8 cellular contexts compared by ENCODE assay signal in the genomic region with DNA sequence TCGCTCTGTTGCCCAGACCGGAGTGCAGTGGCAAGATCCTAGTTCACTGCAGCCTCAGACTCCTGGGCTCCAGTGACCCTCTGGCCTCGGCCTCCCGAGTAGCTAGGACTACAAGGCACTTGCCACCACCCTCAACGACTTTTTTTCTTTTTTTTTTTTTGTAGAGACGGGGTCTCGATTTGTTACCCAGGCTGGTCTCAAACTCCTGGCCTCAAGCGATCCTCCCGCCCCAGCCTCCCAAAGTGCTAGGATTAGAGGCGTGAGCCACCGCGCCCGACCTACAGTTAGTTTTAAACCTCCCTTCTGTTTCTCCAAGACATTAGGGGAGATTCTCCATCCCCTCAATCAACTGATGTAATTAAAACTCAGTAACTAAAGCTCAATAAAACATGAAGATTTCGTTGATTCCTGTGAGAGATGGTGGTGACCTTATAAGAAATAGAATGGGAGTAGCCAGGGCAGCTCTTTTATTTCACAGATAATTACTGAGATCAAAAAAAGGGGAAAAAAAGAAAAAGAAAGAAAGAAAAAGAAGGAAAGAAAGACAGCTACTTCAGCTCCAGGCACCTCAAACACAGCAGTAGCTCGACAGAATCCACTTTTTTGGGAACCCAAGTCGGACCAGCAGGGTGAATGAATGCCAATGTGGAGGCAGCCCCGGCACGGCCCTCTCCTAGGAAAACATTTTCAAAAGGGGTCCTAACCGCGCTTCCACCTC. TPM values are rescaled to one million over a fixed set of nuclear protein-coding genes. Genes with fewer than 3 reads are reported as not detected.
DNase-seq lines count a peak whose midpoint lies in the region; ATAC-seq and TF ChIP-seq lines count a peak whose summit lies in the region.

No MANE protein-coding gene starts in this region.

- H3K4me1 ChIP-seq in adrenal gland (replicated peaks in 1 of 2) (peaks cover 7 to 10% of the 10 kb centered on the region in 2 donors), suprapubic skin (peaks cover 38% of the 10 kb centered on the region)

- H3K27me3 Mint-ChIP-seq in activated CD4-positive, alpha-beta T cell treated with anti-CD3 and anti-CD28 coated beads for 36 hours, result peaks cover 3% of the 10 kb centered on the region

- intact Hi-C loops in activated CD4-positive, alpha-beta T cell treated with anti-CD3 and anti-CD28 coated beads for 36 hours (cut with DNase I, micrococcal nuclease), result loop anchor here (1.0 to 10.0 kb wide), 7 partner anchors 121 to 888 kb away; partner anchors contain the start of genes ARHGEF2 (in 1 of the 2), ASH1L (in 1 of the 2), DAP3 (in 1 of the 2) and FDPS (in 1 of the 2)
- intact Hi-C loops in adrenal gland (cut with DNase I), result no loop called here

- POLR2A ChIA-PET in activated CD4-positive, alpha-beta T cell treated with anti-CD3 and anti-CD28 coated beads for 36 hours (lab: Charles Lee), result interaction anchor here (0.6 to 0.8 kb wide), 3 partner anchors 13 to 75 kb away, joined by 3 read pairs; no protein-coding TSS in a partner anchor

- no peak for ATAC-seq in activated CD4-positive, alpha-beta T cell treated with anti-CD3 and anti-CD28 coated beads for 36 hours

- peak overlapping the region; percentile 98 for H3K27ac Mint-ChIP-seq in activated CD4-positive, alpha-beta T cell treated with anti-CD3 and anti-CD28 coated beads for 36 hours

- H3K27me3 ChIP-seq in adrenal gland (no peaks in the 10 kb centered on the region), layer of hippocampus (ENCODE audit: control insufficient read depth, insufficient read depth, low read length) (no peaks in the 10 kb centered on the region), suprapubic skin (no peaks in the 10 kb centered on the region)

- peak overlapping the region; percentile 96 for H3K4me3 Mint-ChIP-seq in activated CD4-positive, alpha-beta T cell treated with anti-CD3 and anti-CD28 coated beads for 36 hours

- no peak for DNase-seq in activated CD4-positive, alpha-beta T cell treated with anti-CD3 and anti-CD28 coated beads for 36 hours
- no peak for DNase-seq in activated CD4-positive, alpha-beta T cell treated with anti-CD3 and anti-CD28 coated beads for 4 hours
- DNase-seq in adrenal gland (peak in 1 of 7 donors; percentile 48), suprapubic skin (ENCODE audit: low spot score in 2 of 2) (no peak), NCI-H1417 treated with DMSO at 0.1 percent for 48 hours (lab: John Stamatoyannopoulos, UW) (no peak), NCI-H1105 treated with DMSO at 0.1 percent for 48 hours (lab: John Stamatoyannopoulos, UW) (no peak)
- DNase-seq in activated CD4-positive, CD25-positive, alpha-beta regulatory T cell (lab: John Stamatoyannopoulos, UW), result no peak

- H3K36me3 ChIP-seq in adrenal gland (replicated peaks in 1 of 2) (peaks cover 0 to 29% of the 10 kb centered on the region in 2 donors), suprapubic skin (peaks cover 32% of the 10 kb centered on the region)

- CTCF ChIA-PET in activated CD4-positive, alpha-beta T cell treated with anti-CD3 and anti-CD28 coated beads for 36 hours (lab: Charles Lee), result interaction anchor here (0.8 to 1.3 kb wide), 5 partner anchors 9 to 649 kb away, joined by 3 to 7 read pairs (median 4); no protein-coding TSS in a partner anchor

- TF ChIP-seq EP300 in suprapubic skin (IDR thresholded peaks at IDR 0.05), result no peak

- no peaks in the 10 kb centered on the region for H3K9me3 Mint-ChIP-seq in activated CD4-positive, alpha-beta T cell treated with anti-CD3 and anti-CD28 coated beads for 36 hours (ENCODE audit: low read depth)

- TF ChIP-seq POLR2A in adrenal gland (IDR thresholded peaks at IDR 0.05) (no peak), suprapubic skin (IDR thresholded peaks at IDR 0.05) (no peak)

- peaks cover 25% of the 10 kb centered on the region for H3K36me3 Mint-ChIP-seq in activated CD4-positive, alpha-beta T cell treated with anti-CD3 and anti-CD28 coated beads for 36 hours (ENCODE audit: low read depth)

- no peak for TF ChIP-seq CTCF in adrenal gland (IDR thresholded peaks at IDR 0.05)
- no peak for TF ChIP-seq CTCF in suprapubic skin (IDR thresholded peaks at IDR 0.05)

- H3K9me3 ChIP-seq in adrenal gland (replicated peaks in 1 of 3), result no peaks in the 10 kb centered on the region
- H3K9me3 ChIP-seq in suprapubic skin, result no peaks in the 10 kb centered on the region

- peaks cover 57% of the 10 kb centered on the region for H3K4me1 Mint-ChIP-seq in activated CD4-positive, alpha-beta T cell treated with anti-CD3 and anti-CD28 coated beads for 36 hours

- H3K27ac ChIP-seq in adrenal gland (peak overlapping the region in 4 of 5 donors; percentile 53 to 89 (median 75)), layer of hippocampus (ENCODE audit: low read depth, low read length) (peak overlapping the region; percentile 74), suprapubic skin (peak overlapping the region; percentile 81)

- H3K4me3 ChIP-seq in adrenal gland, result peak overlapping the region in 3 of 4 donors; percentile 36 to 64 (median 48)
- H3K4me3 ChIP-seq in suprapubic skin, result peak overlapping the region; percentile 86

- WGBS in adrenal gland, 4 donors, result 47 to 51% (median 49%) methylated on average over 20 of the region's 20 CpGs
- 56% methylated on average over 20 of the region's 20 CpGs for WGBS in suprapubic skin

RNA-seq across cellular contexts. Expression of gene GON4L, which starts 0.6 kb away (rescaled TPM):
- 10 to 100 TPM; 44.2 to 48.8 TPM for total RNA-seq in activated CD4-positive, alpha-beta T cell treated with anti-CD3 and anti-CD28 coated beads for 36 hours
- total RNA-seq in adrenal gland (10 to 100 TPM; 13.7 to 41.7 (median 35.0) TPM), suprapubic skin (10 to 100 TPM; 27.5 to 82.6 (median 43.2) TPM)
- polyA plus RNA-seq in adrenal gland, result 10 to 100 TPM; 22.4 to 40.3 (median 32.8) TPM

RNA-seq across cellular contexts. Expression of gene SYT11, which starts 3.0 kb away (rescaled TPM):
- 10 to 100 TPM; 14.3 to 14.8 TPM for total RNA-seq in activated CD4-positive, alpha-beta T cell treated with anti-CD3 and anti-CD28 coated beads for 36 hours
- total RNA-seq in adrenal gland (10 to 100 TPM in 4 of 8 donors, 1 to 10 TPM in 4; 3.0 to 28.2 (median 8.1) TPM), suprapubic skin (1 to 10 TPM; 2.2 to 3.3 (median 2.7) TPM)
- polyA plus RNA-seq in adrenal gland, result 10 to 100 TPM in 1 of 3 donors, 1 to 10 TPM in 2; 1.1 to 19.2 (median 2.8) TPM

RNA-seq across cellular contexts. Expression of gene RIT1, which starts 54.7 kb away (rescaled TPM):
- total RNA-seq in activated CD4-positive, alpha-beta T cell treated with anti-CD3 and anti-CD28 coated beads for 36 hours, result 10 to 100 TPM; 20.3 to 23.0 TPM
- 10 to 100 TPM; 19.4 to 39.5 (median 31.2) TPM for total RNA-seq in adrenal gland
- polyA plus RNA-seq in adrenal gland, result 10 to 100 TPM; 10.3 to 18.2 (median 16.2) TPM
- 10 to 100 TPM; 18.1 to 30.8 (median 23.8) TPM for total RNA-seq in suprapubic skin

Comparison
In these comparisons a context has a peak if more than half of its experiments do, and no peak if none do; other contexts are left out.
1. intact Hi-C loops: an anchor here in activated CD4-positive, alpha-beta T cell treated with anti-CD3 and anti-CD28 coated beads for 36 hours (1.0 to 10.0 kb wide); none called in adrenal gland.